ENCODE assay signal across 21 cellular contexts in the genomic region with DNA sequence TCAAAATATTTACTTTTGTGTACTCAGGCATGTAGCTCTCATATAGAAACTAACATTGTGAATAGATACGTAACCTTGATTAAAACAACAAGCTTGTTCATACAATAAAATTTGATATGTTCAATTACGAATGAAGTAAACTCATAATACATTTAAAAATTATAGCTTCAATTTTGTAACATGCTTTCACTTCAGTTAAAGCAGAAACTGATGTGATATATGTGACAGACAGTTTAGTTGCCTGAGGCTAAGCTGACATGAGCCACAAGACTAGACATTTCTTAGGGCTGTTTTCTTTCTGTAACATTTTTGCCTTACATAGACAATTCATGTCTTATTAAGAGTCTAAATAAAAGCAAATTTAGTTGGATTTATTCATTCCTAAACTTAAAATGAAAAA.
DNase-seq lines count a peak whose midpoint lies in the region; ATAC-seq and TF ChIP-seq lines count a peak whose summit lies in the region.
"Had no signal": no experiment of that assay in that cellular context is flagged by ENCODE, and none has a peak within 500 bp of the region (broad histone marks: within the 10 kb centered on the region; RNA-seq: fewer than 3 reads in every experiment).

No MANE protein-coding gene starts in this region.

- TF ChIP-seq CTCF in Loucy (conservative IDR thresholded peaks at IDR 0.05; ENCODE audit: low read length) (no peak), epithelial cell of esophagus (IDR thresholded peaks at IDR 0.05; ENCODE audit: insufficient read depth, low read depth, low read length, missing control alignments) (no peak)

- POLR2A ChIA-PET in T-cell (lab: Charles Lee) = no interaction called here

- H3K27ac ChIP-seq in ACC112 (ENCODE audit: low read depth, low read length) (no peak overlapping the region), neuronal stem cell (replicated peaks; ENCODE audit: low read length) (no peak overlapping the region)
- H3K27ac ChIP-seq: 22Rv1, BLaER1, KMS-11 had no signal

- no peaks in the 10 kb centered on the region for H4K20me1 ChIP-seq in Loucy (ENCODE audit: insufficient read depth, low read length, poor library complexity, severe bottlenecking)
- H4K20me1 ChIP-seq: BLaER1 had no signal

- no peaks in the 10 kb centered on the region for H3F3A ChIP-seq in Loucy (ENCODE audit: low read depth)

- CTCF ChIA-PET in T-cell (lab: Charles Lee) = no interaction called here

- H3K18ac ChIP-seq in neuronal stem cell (ENCODE audit: low read length) = no peak overlapping the region

- H3K4me3 ChIP-seq in ACC112 (ENCODE audit: low read depth, low read length) (no peak overlapping the region), Loucy (ENCODE audit: low read length, poor library complexity, severe bottlenecking) (no peak overlapping the region), epithelial cell of esophagus (ENCODE audit: low read length) (no peak overlapping the region), neuronal stem cell (ENCODE audit: low read length in 2 of 2) (no peak overlapping the region)
- H3K4me3 ChIP-seq: BLaER1 had no signal

- no peak overlapping the region for H2AK5ac ChIP-seq in neuronal stem cell (ENCODE audit: low read depth, low read length)

- ATAC-seq in T-cell (replicated peaks in 1 of 4) = no peak
- ATAC-seq in GM19023 (IDR thresholded peaks at IDR 0.05; ENCODE audit: unreplicated experiment) = no peak
- ATAC-seq in HG02981 (IDR thresholded peaks at IDR 0.05; ENCODE audit: unreplicated experiment) = no peak

- DNase-seq in epithelial cell of esophagus (ENCODE audit: low read depth) (peak; percentile 4), neuronal stem cell (ENCODE audit: low spot score) (no peak), DMS53 treated with DMSO at 0.1 percent for 48 hours (lab: John Stamatoyannopoulos, UW; ENCODE audit: unreplicated experiment) (no peak), T-cell (no peak)
- DNase-seq: AML-193; Caco-2; CD8-positive, alpha-beta memory T cell; DMS 273 treated with DMSO at 0.1 percent for 48 hours; DMS79 treated with DMSO at 0.1 percent for 48 hours; EL; GOT3; H9; HFFc6; IMR-90 had no signal

- no peaks in the 10 kb centered on the region for H3K36me3 Mint-ChIP-seq in T-cell
- H3K36me3 Mint-ChIP-seq: CD8-positive, alpha-beta memory T cell had no signal

- no peaks in the 10 kb centered on the region for H3K36me3 ChIP-seq in ACC112 (ENCODE audit: insufficient read depth, low read length)
- no peaks in the 10 kb centered on the region for H3K36me3 ChIP-seq in Loucy (ENCODE audit: insufficient read depth, low read length)
- no peaks in the 10 kb centered on the region for H3K36me3 ChIP-seq in neuronal stem cell (replicated peaks in 1 of 2; ENCODE audit: control insufficient read depth in 2 of 2, insufficient read depth in 2 of 2, low read length in 2 of 2)
- H3K36me3 ChIP-seq: BLaER1 had no signal

- no peak overlapping the region for H4K91ac ChIP-seq in neuronal stem cell (ENCODE audit: low read depth, low read length, poor library complexity)

- no peaks in the 10 kb centered on the region for H3K9me2 ChIP-seq in Loucy (replicated peaks; ENCODE audit: low read depth, low read length)

- H3K4me1 ChIP-seq in ACC112 (ENCODE audit: control insufficient read depth, insufficient read depth, low read length, unreplicated experiment) = no peaks in the 10 kb centered on the region
- no peaks in the 10 kb centered on the region for H3K4me1 ChIP-seq in Loucy (ENCODE audit: insufficient read depth, low read length, poor library complexity, severe bottlenecking)
- no peaks in the 10 kb centered on the region for H3K4me1 ChIP-seq in neuronal stem cell (ENCODE audit: control insufficient read depth in 2 of 2, insufficient read depth in 1 of 2, low read depth in 1 of 2, low read length in 2 of 2)
- H3K4me1 ChIP-seq: BLaER1, Caco-2 had no signal

- H2AFZ ChIP-seq in ACC112 (ENCODE audit: low read length, unreplicated experiment) (peak overlapping the region; percentile 66), Loucy (ENCODE audit: low read length) (peak overlapping the region; percentile 9; the same call in 1 of the 2 replicates), neuronal stem cell (ENCODE audit: low read length) (peak overlapping the region; percentile 26)

- no peak overlapping the region for H2BK15ac ChIP-seq in neuronal stem cell (ENCODE audit: low read length)

- WGBS in neuronal stem cell (ENCODE audit: extremely low coverage in 2 of 2, insufficient read length in 2 of 2, insufficient replicate concordance in 1 of 2), 2 donors = no CpG with 5 or more reads among the region's 2 CpGs

- H3K9me3 Mint-ChIP-seq in T-cell = peaks cover 0 to 12% (median 0%) of the 10 kb centered on the region in 3 donors
- H3K9me3 Mint-ChIP-seq: H9, HFFc6 had no signal

- H2BK120ac ChIP-seq in neuronal stem cell (ENCODE audit: low read depth, low read length) = no peak overlapping the region

- no peak overlapping the region for H3K4me3 Mint-ChIP-seq in T-cell
- H3K4me3 Mint-ChIP-seq: CD8-positive, alpha-beta memory T cell; H9; HFFc6 had no signal

- H3K9me3 ChIP-seq in Loucy (ENCODE audit: insufficient read depth, low read depth, low read length) (no peaks in the 10 kb centered on the region), neuronal stem cell (replicated peaks in 1 of 2; ENCODE audit: control insufficient read depth in 2 of 2, insufficient read depth in 1 of 2, low read depth in 1 of 2, low read length in 2 of 2) (no peaks in the 10 kb centered on the region)
- H3K9me3 ChIP-seq: BLaER1, Caco-2 had no signal

- H3K27me3 Mint-ChIP-seq in T-cell = no peaks in the 10 kb centered on the region
- H3K27me3 Mint-ChIP-seq: CD8-positive, alpha-beta memory T cell had no signal

- H2BK5ac ChIP-seq in neuronal stem cell (ENCODE audit: low read length) = no peak overlapping the region

- H3K27me3 ChIP-seq in ACC112 (ENCODE audit: insufficient read depth, low read length) (no peaks in the 10 kb centered on the region), Loucy (ENCODE audit: insufficient read depth, low read length, poor library complexity, severe bottlenecking) (no peaks in the 10 kb centered on the region), neuronal stem cell (ENCODE audit: control insufficient read depth in 3 of 3, insufficient read depth in 3 of 3, low read depth in 1 of 3, low read length in 3 of 3) (no peaks in the 10 kb centered on the region)
- H3K27me3 ChIP-seq: BLaER1 had no signal

- H3K27ac Mint-ChIP-seq in T-cell = no peak overlapping the region
- H3K27ac Mint-ChIP-seq: CD8-positive, alpha-beta memory T cell; H9; HFFc6 had no signal

- no peak overlapping the region for H2BK12ac ChIP-seq in neuronal stem cell (ENCODE audit: low read length)

- H3K4me2 ChIP-seq in Loucy (ENCODE audit: low read depth, low read length, poor library complexity, severe bottlenecking) (no peak overlapping the region), neuronal stem cell (ENCODE audit: insufficient read depth, low read length, poor library complexity, severe bottlenecking) (no peak overlapping the region)
- H3K4me2 ChIP-seq: BLaER1, KMS-11 had no signal

- H3K23ac ChIP-seq in neuronal stem cell (ENCODE audit: low read depth, low read length, poor library complexity) = no peak overlapping the region

- H3K9ac ChIP-seq in Loucy (ENCODE audit: low read depth, low read length, poor library complexity, severe bottlenecking) (no peak overlapping the region), neuronal stem cell (ENCODE audit: low read depth, low read length, poor library complexity) (no peak overlapping the region)
- H3K9ac ChIP-seq: BLaER1, KMS-11 had no signal

- no peak overlapping the region for H3K4ac ChIP-seq in neuronal stem cell (ENCODE audit: low read length)

- no peak overlapping the region for H4K8ac ChIP-seq in neuronal stem cell (ENCODE audit: low read depth, low read length)

- no peaks in the 10 kb centered on the region for H3K79me1 ChIP-seq in neuronal stem cell (ENCODE audit: low read depth, low read length)

- no peaks in the 10 kb centered on the region for H3K79me2 ChIP-seq in ACC112 (ENCODE audit: control insufficient read depth, insufficient read depth, low read length, unreplicated experiment)
- no peaks in the 10 kb centered on the region for H3K79me2 ChIP-seq in Loucy (ENCODE audit: insufficient read depth, low read length)

- H3K14ac ChIP-seq in neuronal stem cell (ENCODE audit: low read length) = no peak overlapping the region

- H3K4me1 Mint-ChIP-seq in T-cell = no peaks in the 10 kb centered on the region
- H3K4me1 Mint-ChIP-seq: CD8-positive, alpha-beta memory T cell; H9 had no signal

Comparison
In these comparisons a context has a peak if more than half of its experiments do, and no peak if none do; other contexts are left out.
1. H2AFZ ChIP-seq: peak in every context shown above with its lines; median percentile 66 in ACC112; 26 in neuronal stem cell; 9 in Loucy.